8 cellular contexts compared by ENCODE assay signal in the genomic region with DNA sequence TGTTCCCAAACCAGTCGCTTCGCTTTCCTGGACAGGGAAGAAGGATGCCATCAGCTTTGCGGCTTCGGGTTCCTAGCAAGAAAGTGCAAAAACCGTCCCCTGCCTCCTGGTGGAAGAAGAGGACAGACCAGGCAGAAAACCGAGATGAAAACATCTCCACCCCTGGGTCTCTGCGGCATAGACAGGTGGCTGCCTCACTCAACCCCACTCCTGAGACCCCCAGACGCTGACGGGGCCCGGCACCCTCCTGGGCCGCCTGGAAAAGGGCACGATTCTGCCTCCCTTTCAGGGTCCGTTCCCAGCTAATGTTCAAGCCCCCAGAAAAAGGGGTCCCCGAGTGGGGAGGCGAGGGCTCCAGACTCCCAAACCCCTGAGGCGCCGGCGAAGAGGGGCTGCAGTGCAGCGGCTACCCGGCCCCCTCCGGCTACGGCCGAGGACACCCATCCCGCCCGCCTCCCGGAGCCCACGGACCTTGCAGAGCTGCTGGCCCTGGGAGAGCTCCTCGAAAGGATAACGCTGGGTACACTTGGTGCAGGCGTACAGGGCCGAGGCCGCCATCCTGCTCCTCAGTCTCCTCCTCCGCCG. TPM values are rescaled to one million over a fixed set of nuclear protein-coding genes. Genes with fewer than 3 reads are reported as not detected.
DNase-seq lines count a peak whose midpoint lies in the region; ATAC-seq, FAIRE-seq and TF ChIP-seq lines count a peak whose summit lies in the region.

No MANE protein-coding gene starts in this region.

- peak overlapping the region; percentile 95 for H3K27ac ChIP-seq in H9 (ENCODE audit: insufficient read length, low read depth, low read length)
- H3K27ac ChIP-seq in Peyer's patch = peak overlapping the region; percentile 95 to 98 (median 98)
- peak overlapping the region; percentile 99 for H3K27ac ChIP-seq in K562 (ENCODE audit: extremely low read depth, low read depth, low read length)

- POLR2A ChIA-PET in K562 (lab: Yijun Ruan, JAX) = interaction anchor here (0.5 to 3.8 kb wide), 16 partner anchors 9 to 745 kb away, joined by 3 to 20 read pairs (median 3); no protein-coding TSS in a partner anchor

- H3K14ac ChIP-seq in H9 (ENCODE audit: insufficient read depth, low read length) = peak overlapping the region; percentile 94

- no peak overlapping the region for H2BK20ac ChIP-seq in H9 (ENCODE audit: low read depth, low read length, poor library complexity, severe bottlenecking)

- FAIRE-seq in K562 (lab: Jason Lieb, UNC) = no peak

- CTCF ChIA-PET in K562 (lab: Yijun Ruan, JAX; ENCODE audit: low intra/inter-chr PET ratio) = interaction anchor here (0.6 kb wide), 1 partner anchor 637 kb away, joined by 4 read pairs; no protein-coding TSS in a partner anchor

- H2AK5ac ChIP-seq in H9 (ENCODE audit: insufficient read length, low read length) = no peak overlapping the region

- H3K23me2 ChIP-seq in H9 (ENCODE audit: insufficient read length, low read depth, low read length, poor library complexity, severe bottlenecking) = peaks cover 8% of the 10 kb centered on the region

- H2BK120ac ChIP-seq in H9 (ENCODE audit: low read depth, low read length, poor library complexity, severe bottlenecking) = no peak overlapping the region

- TF ChIP-seq POLR2A in Peyer's patch (IDR thresholded peaks at IDR 0.05) (no peak), K562 (conservative IDR thresholded peaks at IDR 0.05) (no peak)

- H4K91ac ChIP-seq in H9 (ENCODE audit: insufficient read length, low read depth, low read length) = peak overlapping the region; percentile 11

- no peak for TF ChIP-seq EP300 in K562 (IDR thresholded peaks at IDR 0.05; ENCODE audit: low read length)

- TF ChIP-seq CTCF in H9 (conservative IDR thresholded peaks at IDR 0.05) (peak; percentile 57), Peyer's patch (IDR thresholded peaks at IDR 0.05) (peak in 1 of 6 experiments; percentile 21), K562 (IDR thresholded peaks at IDR 0.05 in 2 of 3, conservative IDR thresholded peaks at IDR 0.05 in 1 of 3; ENCODE audit: insufficient read depth in 2 of 3, low read depth in 1 of 3, low read length in 3 of 3) (peak; percentile 21 to 24 (median 22); a peak in 4 of 6 replicates)

- H2AFZ ChIP-seq in H9 (ENCODE audit: low read length) = no peak overlapping the region
- H2AFZ ChIP-seq in K562 (ENCODE audit: low read depth, low read length) = peak overlapping the region; percentile 89

- no peak overlapping the region for H3T11ph ChIP-seq in H9 (ENCODE audit: low read length)

- no peak overlapping the region for H4K5ac ChIP-seq in H9 (ENCODE audit: insufficient read length, low read depth, low read length)

- no peaks in the 10 kb centered on the region for H3K27me3 ChIP-seq in H9 (ENCODE audit: insufficient read depth, low read length)
- H3K27me3 ChIP-seq in Peyer's patch = no peaks in the 10 kb centered on the region
- H3K27me3 ChIP-seq in K562 (ENCODE audit: control insufficient read depth in 2 of 2, insufficient read depth in 2 of 2, low read length in 2 of 2) = no peaks in the 10 kb centered on the region

- H4K8ac ChIP-seq in H9 (replicated peaks; ENCODE audit: insufficient read length, low read depth, low read length) = no peak overlapping the region

- no peak for TF ChIP-seq RAD21 in K562 (CRISPR knock-in tag; conservative IDR thresholded peaks at IDR 0.05 in 1 of 2, IDR thresholded peaks at IDR 0.05 in 1 of 2)

- H3K79me1 ChIP-seq in H9 (ENCODE audit: insufficient read depth, low read depth, low read length, poor library complexity, severe bottlenecking) = no peaks in the 10 kb centered on the region

- no peak overlapping the region for H3K56ac ChIP-seq in H9 (ENCODE audit: insufficient read length, low read depth, low read length)

- H3K9me1 ChIP-seq in K562 (ENCODE audit: control insufficient read depth, insufficient read depth, low read length) = no peaks in the 10 kb centered on the region

- intact Hi-C loops in K562 (cut with micrococcal nuclease) = no loop called here

- H3K36me3 ChIP-seq in Peyer's patch (peaks cover 0 to 32% (median 0%) of the 10 kb centered on the region in 3 donors), K562 (ENCODE audit: control insufficient read depth, insufficient read depth, low read length) (peaks cover 48% of the 10 kb centered on the region)

- no peak overlapping the region for H2BK5ac ChIP-seq in H9 (ENCODE audit: insufficient read length, low read length)

- BruUV-seq in K562 (replicated peaks; lab: Mats Ljungman, UMichigan) = no TSS peak

- H3K79me2 ChIP-seq in H9 (ENCODE audit: insufficient read depth, low read length) (peaks cover 18% of the 10 kb centered on the region; the same call in 1 of the 2 replicates), K562 (ENCODE audit: control insufficient read depth, insufficient read depth, low read length) (peaks cover 62% of the 10 kb centered on the region)

- in situ Hi-C loops in K562 (cut with MboI) = no loop called here

- no peaks in the 10 kb centered on the region for H3K27me3 Mint-ChIP-seq in H9 (ENCODE audit: low read depth)

- H3K27ac Mint-ChIP-seq in H9 = peak overlapping the region; percentile 86 to 92 (median 90); a peak in 5 of 7 replicates

- H2BK12ac ChIP-seq in H9 (ENCODE audit: insufficient read length, low read depth, low read length) = no peak overlapping the region

- peak overlapping the region; percentile 95 to 98 for H3K4me3 Mint-ChIP-seq in H9

- peak overlapping the region; percentile 81 for H3K4me2 ChIP-seq in H9 (ENCODE audit: insufficient read depth, insufficient read length, low read length)
- H3K4me2 ChIP-seq in K562 (ENCODE audit: insufficient read depth, low read length) = peak overlapping the region; percentile 95

- H3K9ac ChIP-seq in H9 (ENCODE audit: extremely low read depth, insufficient read length, low read length) = peak overlapping the region; percentile 88
- H3K9ac ChIP-seq in K562 (ENCODE audit: insufficient read depth in 1 of 2, low read depth in 2 of 2, low read length in 2 of 2) = peak overlapping the region; percentile 96 to 99

- H3K18ac ChIP-seq in H9 (ENCODE audit: insufficient read length, low read depth, low read length) = peak overlapping the region; percentile 93

- H3K4me3 ChIP-seq in Peyer's patch (peak overlapping the region; percentile 64 to 84 (median 82)), K562 (peak overlapping the region; percentile 88)

- H3K23ac ChIP-seq in H9 (ENCODE audit: insufficient read length, low read depth, low read length) = no peak overlapping the region

- no peak overlapping the region for H2BK15ac ChIP-seq in H9 (ENCODE audit: low read depth, low read length)

- peaks cover 26 to 31% of the 10 kb centered on the region in 2 experiments for H3K4me1 Mint-ChIP-seq in H9

- no peaks in the 10 kb centered on the region for H3K4me1 ChIP-seq in H9 (ENCODE audit: insufficient read depth, low read length)
- peaks cover 0 to 21% (median 5%) of the 10 kb centered on the region in 4 donors for H3K4me1 ChIP-seq in Peyer's patch
- H3K4me1 ChIP-seq in K562 (replicated peaks in 1 of 2; ENCODE audit: control insufficient read depth in 2 of 2, insufficient read depth in 2 of 2, low read length in 2 of 2) = peaks cover 4 to 9% of the 10 kb centered on the region in 2 experiments; a peak in 4 of 5 replicates

- no CpG with 5 or more reads among the region's 34 CpGs for WGBS in H9 (ENCODE audit: extremely low coverage, insufficient read length, low lambda C conversion rate)
- 1% methylated on average over 30 of the region's 34 CpGs for WGBS in K562 (ENCODE audit: insufficient coverage, low coverage, missing lambda C conversion rate)

- H3K9me3 ChIP-seq in H9 (ENCODE audit: control insufficient read depth, low read depth, low read length) (no peaks in the 10 kb centered on the region), Peyer's patch (no peaks in the 10 kb centered on the region), K562 (replicated peaks; ENCODE audit: control insufficient read depth, insufficient read depth, low read depth, low read length) (no peaks in the 10 kb centered on the region)

- H3K4ac ChIP-seq in H9 (ENCODE audit: low read depth, low read length) = no peak overlapping the region

- no peaks in the 10 kb centered on the region for H4K20me1 ChIP-seq in H9 (ENCODE audit: control insufficient read depth, insufficient read depth, insufficient read length)
- peaks cover 6% of the 10 kb centered on the region; the same call in 1 of the 2 replicates for H4K20me1 ChIP-seq in K562 (replicated peaks; ENCODE audit: control insufficient read depth, insufficient read depth, low read length)

- DNase-seq in DMS153 treated with DMSO at 0.1 percent for 48 hours (lab: John Stamatoyannopoulos, UW; ENCODE audit: unreplicated experiment) = peak; percentile 19
- peak; percentile 57 for DNase-seq in H9
- peak in 2 of 3 donors; percentile 30 to 49 for DNase-seq in Peyer's patch
- DNase-seq in K562 (ENCODE audit: extremely low read depth in 1 of 4, low spot score in 3 of 4) = peak; percentile 21 to 40 (median 31)
- peak; percentile 58 for DNase-seq in iPS-NIHi11 (ENCODE audit: low spot score)
- DNase-seq in stimulated activated CD4-positive, alpha-beta T cell treated with anti-CD3 and anti-CD28 coated beads, Interleukin-1b, Interleukin-23, amount 100 ng/mL, for 48 hours = peak; percentile 25
- no peak for DNase-seq in cerebellar nuclear complex (lab: John Stamatoyannopoulos, UW)

- peaks cover 17 to 47% (median 33%) of the 10 kb centered on the region in 3 experiments; a peak in 6 of 7 replicates for H3K36me3 Mint-ChIP-seq in H9 (ENCODE audit: insufficient read depth in 1 of 3, low read depth in 3 of 3)

- H3K9me3 Mint-ChIP-seq in H9 = no peaks in the 10 kb centered on the region

- ATAC-seq in K562 (no peak), GM21360 (IDR thresholded peaks at IDR 0.05; ENCODE audit: unreplicated experiment) (no peak)

RNA-seq across cellular contexts. Expression of a gene that starts 0.6 kb away (rescaled TPM):
- total RNA-seq in H9 (2021) (31.5 and 34.1 TPM in 2 replicates), Peyer's patch (100 to 1,000 TPM in 1 of 4 donors, 10 to 100 TPM in 3; 43.1 to 149 (median 46.7) TPM), K562 (2014; rRNA removed) (24.6 and 25.6 TPM in 2 replicates), K562 (2014; rRNA removed; fragmentation: Illumina TruSeq; extraction: Trizol) (46.8 and 56.4 TPM in 2 replicates), K562 (2015; rRNA removed; fragmentation: Illumina TruSeq; extraction: Trizol) (42.4 and 48.9 TPM in 2 replicates), K562 (2021) (28.4 and 33.9 TPM in 2 replicates)
- total RNA-seq in K562 (2011; cell fraction: chromatin; rRNA removed; ENCODE audit: low replicate concordance) = 65.3 and 224 TPM in 2 replicates
- total RNA-seq in K562 (2011; cell fraction: nucleolus; rRNA removed) = 35.2 and 52.4 TPM in 2 replicates
- total RNA-seq in K562 (2011; cell fraction: nucleoplasm; rRNA removed) = 64.7 and 73.8 TPM in 2 replicates
- polyA plus RNA-seq in K562 (2011; rRNA removed) (60.0 and 62.6 TPM in 2 replicates), K562 (2014; fragmentation: Illumina TruSeq; extraction: Trizol) (35.0 and 36.2 TPM in 2 replicates), K562 (2014; fragmentation: Nextera tagmentation; extraction: Ambion mirVana) (10 to 100 TPM; 22.5 to 23.7 TPM), K562 (2014; rRNA removed) (32.9 and 51.1 TPM in 2 replicates)
- 6.0 and 14.0 TPM in 2 replicates for polyA plus RNA-seq in K562 (2011; cell fraction: cytosol; rRNA removed)
- 92.7 and 160 TPM in 2 replicates for polyA plus RNA-seq in K562 (2011; cell fraction: nucleus; rRNA removed)
- polyA plus RNA-seq in K562 (2012) = 19.1 and 27.1 TPM in 2 replicates
- polyA minus RNA-seq in K562 (2011; rRNA and poly(A)+ RNA removed) = 73.2 and 83.6 TPM in 2 replicates
- polyA minus RNA-seq in K562 (2011; cell fraction: cytosol; rRNA and poly(A)+ RNA removed) = 13.8 and 16.7 TPM in 2 replicates
- polyA minus RNA-seq in K562 (2011; cell fraction: nucleus; rRNA and poly(A)+ RNA removed) = 59.1 and 144 TPM in 2 replicates

RNA-seq across cellular contexts. Expression of a gene that starts 1.3 kb away (rescaled TPM):
- total RNA-seq in H9 (2021) (55.8 and 58.0 TPM in 2 replicates), Peyer's patch (10 to 100 TPM; 44.5 to 68.5 (median 57.0) TPM), K562 (2014; rRNA removed) (50.7 and 62.7 TPM in 2 replicates), K562 (2014; rRNA removed; fragmentation: Illumina TruSeq; extraction: Trizol) (85.3 and 103 TPM in 2 replicates), K562 (2015; rRNA removed; fragmentation: Illumina TruSeq; extraction: Trizol) (71.0 and 81.5 TPM in 2 replicates), K562 (2021) (65.2 and 66.4 TPM in 2 replicates)
- 28.8 and 122 TPM in 2 replicates for total RNA-seq in K562 (2011; cell fraction: chromatin; rRNA removed; ENCODE audit: low replicate concordance)
- 16.0 and 21.6 TPM in 2 replicates for total RNA-seq in K562 (2011; cell fraction: nucleolus; rRNA removed)
- 36.4 and 64.2 TPM in 2 replicates for total RNA-seq in K562 (2011; cell fraction: nucleoplasm; rRNA removed)
- polyA plus RNA-seq in K562 (2011; rRNA removed) (76.5 and 88.1 TPM in 2 replicates), K562 (2014; fragmentation: Illumina TruSeq; extraction: Trizol) (67.3 and 74.3 TPM in 2 replicates), K562 (2014; fragmentation: Nextera tagmentation; extraction: Ambion mirVana) (10 to 100 TPM; 25.1 to 33.9 TPM), K562 (2014; rRNA removed) (47.5 and 54.3 TPM in 2 replicates)
- 26.5 and 37.3 TPM in 2 replicates for polyA plus RNA-seq in K562 (2011; cell fraction: cytosol; rRNA removed)
- polyA plus RNA-seq in K562 (2011; cell fraction: nucleus; rRNA removed) = 36.1 and 55.6 TPM in 2 replicates
- 50.5 and 75.0 TPM in 2 replicates for polyA plus RNA-seq in K562 (2012)
- 101 and 113 TPM in 2 replicates for polyA minus RNA-seq in K562 (2011; rRNA and poly(A)+ RNA removed)
- polyA minus RNA-seq in K562 (2011; cell fraction: cytosol; rRNA and poly(A)+ RNA removed) = 27.6 and 43.8 TPM in 2 replicates
- polyA minus RNA-seq in K562 (2011; cell fraction: nucleus; rRNA and poly(A)+ RNA removed) = 37.0 and 69.0 TPM in 2 replicates

Comparison
In these comparisons a context has a peak if more than half of its experiments do, and no peak if none do; other contexts are left out.
1. DNase-seq: peak in DMS153 treated with DMSO at 0.1 percent for 48 hours (single experiment), H9 (single experiment), Peyer's patch (2 of 3), K562 (4 of 4), iPS-NIHi11 (single experiment) and stimulated activated CD4-positive, alpha-beta T cell treated with anti-CD3 and anti-CD28 coated beads, Interleukin-1b, Interleukin-23, amount 100 ng/mL, for 48 hours (single experiment); none in cerebellar nuclear complex (0 of 2).
2. Peak in every context shown above with its lines, with median percentiles within 50 percentile points of each other: H3K27ac ChIP-seq.